ENCODE assay signal across 18 cellular contexts in the genomic region with DNA sequence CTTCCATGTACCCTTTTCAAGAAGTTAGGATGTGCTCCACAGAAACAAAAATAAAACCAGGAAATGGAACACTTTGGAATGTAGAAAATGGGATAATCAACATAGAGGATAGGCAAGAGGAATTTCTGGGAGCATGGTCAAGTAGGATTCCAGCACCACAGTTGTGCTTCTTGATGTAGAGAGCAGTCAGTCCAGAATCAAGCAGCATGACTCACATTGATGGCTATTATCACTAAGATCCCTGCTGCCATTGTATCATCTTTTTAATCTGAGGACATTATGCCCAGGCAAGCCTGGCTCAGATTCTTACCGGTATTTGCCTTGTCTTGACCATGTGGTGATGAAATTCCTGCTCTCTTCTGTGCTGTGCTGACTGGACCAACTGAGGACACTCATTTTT. TPM values are rescaled to one million over a fixed set of nuclear protein-coding genes. Genes with fewer than 3 reads are reported as not detected.
DNase-seq lines count a peak whose midpoint lies in the region; ATAC-seq, FAIRE-seq and TF ChIP-seq lines count a peak whose summit lies in the region.
"Had no signal": no experiment of that assay in that cellular context is flagged by ENCODE, and none has a peak within 500 bp of the region (broad histone marks: within the 10 kb centered on the region; RNA-seq: fewer than 3 reads in every experiment).

No MANE protein-coding gene starts in this region.

- no peak overlapping the region for H3K4me2 ChIP-seq in mesenchymal stem cell (ENCODE audit: low read length, poor library complexity, severe bottlenecking)
- H3K4me2 ChIP-seq: GM23338 had no signal

- no peak overlapping the region for H3K4me3 ChIP-seq in CD8-positive, alpha-beta memory T cell (ENCODE audit: low read length)
- H3K4me3 ChIP-seq in mesenchymal stem cell (ENCODE audit: insufficient read depth in 1 of 2, low read depth in 1 of 2, low read length in 2 of 2): no peak overlapping the region
- H3K4me3 ChIP-seq: GM23338, skin epidermis, stomach had no signal

- H2AFZ ChIP-seq in mesenchymal stem cell (ENCODE audit: low read depth, low read length): no peak overlapping the region
- H2AFZ ChIP-seq: GM23338 had no signal

- no peaks in the 10 kb centered on the region for H3K36me3 ChIP-seq in CD8-positive, alpha-beta memory T cell (ENCODE audit: insufficient read depth, low read length)
- peaks cover 0 to 30% of the 10 kb centered on the region in 2 experiments for H3K36me3 ChIP-seq in mesenchymal stem cell (ENCODE audit: control insufficient read depth in 1 of 2, insufficient read depth in 2 of 2, low read depth in 1 of 2, low read length in 2 of 2)

- no peaks in the 10 kb centered on the region for H3K27me3 ChIP-seq in CD8-positive, alpha-beta memory T cell (ENCODE audit: insufficient read depth, low read length, poor library complexity, severe bottlenecking)
- H3K27me3 ChIP-seq in mesenchymal stem cell (ENCODE audit: control insufficient read depth in 1 of 2, insufficient read depth in 1 of 2, low read length in 2 of 2): no peaks in the 10 kb centered on the region
- H3K27me3 ChIP-seq: stomach had no signal

- POLR2A ChIA-PET in CD8-positive, alpha-beta memory T cell (lab: Charles Lee): no interaction called here
- POLR2A ChIA-PET in HEK293T (lab: Yijun Ruan, JAX): no interaction called here

- H3K23ac ChIP-seq in mesenchymal stem cell (ENCODE audit: low read length in 2 of 2): no peak overlapping the region

- peaks cover 25% of the 10 kb centered on the region for H3K79me1 ChIP-seq in mesenchymal stem cell (replicated peaks; ENCODE audit: low read length, poor library complexity, severe bottlenecking)

- H3K18ac ChIP-seq in mesenchymal stem cell (ENCODE audit: low read depth in 1 of 2, low read length in 2 of 2): no peak overlapping the region

- peak overlapping the region in 6 of 8 donors; percentile 27 to 81 (median 43) for H3K27ac Mint-ChIP-seq in CD8-positive, alpha-beta memory T cell
- peak overlapping the region; percentile 33 for H3K27ac Mint-ChIP-seq in endothelial cell (ENCODE audit: unreplicated experiment)
- H3K27ac Mint-ChIP-seq: GM23338 had no signal

- H2BK120ac ChIP-seq in mesenchymal stem cell (ENCODE audit: low read depth, low read length): no peak overlapping the region

- TF ChIP-seq CTCF in endothelial cell (IDR thresholded peaks at IDR 0.05; ENCODE audit: unreplicated experiment): no peak
- no peak for TF ChIP-seq CTCF in omental fat pad (IDR thresholded peaks at IDR 0.05)

- peaks cover 32 to 63% (median 45%) of the 10 kb centered on the region in 3 donors for H3K4me1 Mint-ChIP-seq in CD8-positive, alpha-beta memory T cell
- H3K4me1 Mint-ChIP-seq in endothelial cell (ENCODE audit: unreplicated experiment): peaks cover 6% of the 10 kb centered on the region

- CTCF ChIA-PET in CD8-positive, alpha-beta memory T cell (lab: Charles Lee): no interaction called here
- CTCF ChIA-PET in HEK293T (lab: Yijun Ruan, JAX): no interaction called here

- peak overlapping the region in 1 of 7 donors; percentile 14 for H3K4me3 Mint-ChIP-seq in CD8-positive, alpha-beta memory T cell
- no peak overlapping the region for H3K4me3 Mint-ChIP-seq in endothelial cell (ENCODE audit: unreplicated experiment)
- H3K4me3 Mint-ChIP-seq: CD4-positive, CD25-positive, alpha-beta regulatory T cell; GM23338 had no signal

- H2BK15ac ChIP-seq in mesenchymal stem cell (ENCODE audit: low read depth, poor library complexity, severe bottlenecking): no peak overlapping the region

- H3K27me3 Mint-ChIP-seq in CD8-positive, alpha-beta memory T cell: no peaks in the 10 kb centered on the region
- H3K27me3 Mint-ChIP-seq in endothelial cell (ENCODE audit: unreplicated experiment): peaks cover 4% of the 10 kb centered on the region
- H3K27me3 Mint-ChIP-seq: CD4-positive, CD25-positive, alpha-beta regulatory T cell had no signal

- no peak overlapping the region for H2BK5ac ChIP-seq in mesenchymal stem cell (ENCODE audit: low read depth, low read length, poor library complexity, severe bottlenecking)

- H3K27ac ChIP-seq in CD8-positive, alpha-beta memory T cell (ENCODE audit: low read depth, low read length): no peak overlapping the region
- H3K27ac ChIP-seq in mesenchymal stem cell (ENCODE audit: low read length, poor library complexity, severe bottlenecking): peak overlapping the region; percentile 60
- H3K27ac ChIP-seq: skin epidermis, stomach had no signal

- no peak overlapping the region for H3K4ac ChIP-seq in mesenchymal stem cell (ENCODE audit: low read depth in 1 of 2, low read length in 2 of 2)

- H2BK12ac ChIP-seq in mesenchymal stem cell (ENCODE audit: low read length in 2 of 2): no peak overlapping the region

- H2AK5ac ChIP-seq in mesenchymal stem cell (ENCODE audit: low read length, severe bottlenecking): no peak overlapping the region

- no peak for DNase-seq in CD8-positive, alpha-beta memory T cell
- peak; percentile 26 for DNase-seq in RCC 7860 (ENCODE audit: low spot score)
- DNase-seq in endothelial cell (ENCODE audit: low spot score): no peak
- DNase-seq in mesenchymal stem cell: peak; percentile 24
- DNase-seq in HEK293T (ENCODE audit: extremely low spot score): no peak
- DNase-seq in omental fat pad (ENCODE audit: low spot score): no peak
- DNase-seq: activated CD8-positive, alpha-beta memory T cell treated with anti-CD3 and anti-CD28 coated beads, Interleukin-2, amount 50 U/mL, for 4 hours; CD4-positive, CD25-positive, alpha-beta regulatory T cell; glutamatergic neuron; left cardiac atrium; MV-4-11; NCI-H2171; stomach had no signal

- peaks cover 5% of the 10 kb centered on the region for H3K4me1 ChIP-seq in CD8-positive, alpha-beta memory T cell (ENCODE audit: insufficient read depth, low read length)
- no peaks in the 10 kb centered on the region for H3K4me1 ChIP-seq in mesenchymal stem cell (ENCODE audit: control insufficient read depth, insufficient read depth, low read depth, low read length)

- ATAC-seq in omental fat pad (ENCODE audit: low FRiP score) (no peak), GM21786 (IDR thresholded peaks at IDR 0.05; ENCODE audit: unreplicated experiment) (no peak), GM18519 (IDR thresholded peaks at IDR 0.05; ENCODE audit: low FRiP score, unreplicated experiment) (no peak)
- ATAC-seq: GM23338, left cardiac atrium had no signal

- H4K8ac ChIP-seq in mesenchymal stem cell (ENCODE audit: low read length): no peak overlapping the region

- H3K9ac ChIP-seq in mesenchymal stem cell (ENCODE audit: low read length): no peak overlapping the region

- peaks cover 0 to 27% (median 20%) of the 10 kb centered on the region in 3 donors for H3K36me3 Mint-ChIP-seq in CD8-positive, alpha-beta memory T cell
- H3K36me3 Mint-ChIP-seq in endothelial cell (ENCODE audit: low read depth, unreplicated experiment): peaks cover 4% of the 10 kb centered on the region

- no peaks in the 10 kb centered on the region for H3K9me3 Mint-ChIP-seq in CD8-positive, alpha-beta memory T cell
- H3K9me3 Mint-ChIP-seq in endothelial cell (ENCODE audit: unreplicated experiment): no peaks in the 10 kb centered on the region
- H3K9me3 Mint-ChIP-seq: CD4-positive, CD25-positive, alpha-beta regulatory T cell; GM23338 had no signal

- H3K9me3 ChIP-seq in CD8-positive, alpha-beta memory T cell (ENCODE audit: low read length): no peaks in the 10 kb centered on the region
- no peaks in the 10 kb centered on the region for H3K9me3 ChIP-seq in mesenchymal stem cell (ENCODE audit: control insufficient read depth, low read length)
- H3K9me3 ChIP-seq: stomach had no signal

- WGBS in mesenchymal stem cell: 97% methylated on average over 1 of the region's 1 CpG

- no peak for FAIRE-seq in RCC 7860 (lab: Jason Lieb, UNC)

- H4K91ac ChIP-seq in mesenchymal stem cell (ENCODE audit: low read length): no peak overlapping the region

- no peak overlapping the region for H3K14ac ChIP-seq in mesenchymal stem cell (ENCODE audit: low read length in 2 of 2)

TF ChIP-seq in HEK293T, 16 proteins besides CTCF, POLR2A, EP300 and RAD21:
- TF ChIP-seq SP1 (IDR thresholded peaks at IDR 0.05) (no peak), CTBP1 (IDR thresholded peaks at IDR 0.05; ENCODE audit: borderline replicate concordance) (no peak)
TF ChIP-seq in HEK293T: peak in this region for 0.

RNA-seq across cellular contexts. Expression of a gene that starts 5.7 kb away (rescaled TPM):
- total RNA-seq in CD8-positive, alpha-beta memory T cell: 10 to 100 TPM; 12.4 to 14.4 TPM
- 30.1 TPM for polyA plus RNA-seq in CD8-positive, alpha-beta memory T cell
- total RNA-seq in endothelial cell (ENCODE audit: unreplicated experiment) (10.1 TPM), omental fat pad (10 to 100 TPM; 21.3 to 54.5 (median 33.9) TPM)
- polyA plus RNA-seq in mesenchymal stem cell (2013, experiment 1 of 2): 26.2 TPM
- 26.9 TPM for polyA plus RNA-seq in mesenchymal stem cell (2013, experiment 2 of 2)

RNA-seq across cellular contexts. Expression of a gene that starts 5.7 kb away (rescaled TPM):
- not detected for total RNA-seq in CD8-positive, alpha-beta memory T cell
- not detected for polyA plus RNA-seq in CD8-positive, alpha-beta memory T cell
- 0.33 TPM for total RNA-seq in endothelial cell (ENCODE audit: unreplicated experiment)
- not detected for polyA plus RNA-seq in mesenchymal stem cell (2013, experiment 1 of 2)
- polyA plus RNA-seq in mesenchymal stem cell (2013, experiment 2 of 2): 0.04 TPM
- total RNA-seq in omental fat pad: 1 to 10 TPM in 1 of 4 donors, under 1 TPM in 2, not detected in 1; 0.47 to 3.5 (median 0.56) TPM
- total RNA-seq: GM23338, HT-29 had no signal

RNA-seq across cellular contexts. Expression of a gene that starts 50.0 kb away (rescaled TPM):
- 10 to 100 TPM; 24.9 to 25.6 TPM for total RNA-seq in CD8-positive, alpha-beta memory T cell
- polyA plus RNA-seq in CD8-positive, alpha-beta memory T cell: 56.5 TPM
- total RNA-seq in endothelial cell (ENCODE audit: unreplicated experiment) (54.2 TPM), omental fat pad (10 to 100 TPM; 10.7 to 22.1 (median 16.3) TPM)
- polyA plus RNA-seq in mesenchymal stem cell (2013, experiment 1 of 2): 26.5 TPM
- 26.4 TPM for polyA plus RNA-seq in mesenchymal stem cell (2013, experiment 2 of 2)

Comparison
In these comparisons a context has a peak if more than half of its experiments do, and no peak if none do; other contexts are left out.
1. DNase-seq: peak in RCC 7860 (single experiment) and mesenchymal stem cell (single experiment); none in CD8-positive, alpha-beta memory T cell (0 of 5), endothelial cell (single experiment), HEK293T (single experiment) and omental fat pad (single experiment).